In genomic region chr1:26580116-26580515, GRCh38 we compare ENCODE assay signal across 7 cellular contexts.
"Had no signal": no experiment of that assay in that cellular context is flagged by ENCODE, and none has a peak within 500 bp of the region (broad histone marks: within the 10 kb centered on the region; RNA-seq: fewer than 3 reads in every experiment).

No MANE protein-coding gene starts in this region.

- H2AFZ ChIP-seq: parathyroid adenoma had no signal

- H3K27ac ChIP-seq: dorsolateral prefrontal cortex, parathyroid adenoma, tibial nerve had no signal

- H3K79me2 ChIP-seq: parathyroid adenoma had no signal

- H3K4me3 ChIP-seq: dorsolateral prefrontal cortex, tibial nerve had no signal

- H3K4me1 ChIP-seq: parathyroid adenoma had no signal

- H3K27me3 ChIP-seq: dorsolateral prefrontal cortex, tibial nerve had no signal

- H3K9me3 ChIP-seq: tibial nerve had no signal

- DNase-seq: dorsolateral prefrontal cortex, hippocampal formation, kidney glomerular epithelial cell, mesendoderm, SHP77 treated with DMSO at 0.1 percent for 48 hours had no signal

- H3K36me3 ChIP-seq: tibial nerve had no signal
